In the genomic region with DNA sequence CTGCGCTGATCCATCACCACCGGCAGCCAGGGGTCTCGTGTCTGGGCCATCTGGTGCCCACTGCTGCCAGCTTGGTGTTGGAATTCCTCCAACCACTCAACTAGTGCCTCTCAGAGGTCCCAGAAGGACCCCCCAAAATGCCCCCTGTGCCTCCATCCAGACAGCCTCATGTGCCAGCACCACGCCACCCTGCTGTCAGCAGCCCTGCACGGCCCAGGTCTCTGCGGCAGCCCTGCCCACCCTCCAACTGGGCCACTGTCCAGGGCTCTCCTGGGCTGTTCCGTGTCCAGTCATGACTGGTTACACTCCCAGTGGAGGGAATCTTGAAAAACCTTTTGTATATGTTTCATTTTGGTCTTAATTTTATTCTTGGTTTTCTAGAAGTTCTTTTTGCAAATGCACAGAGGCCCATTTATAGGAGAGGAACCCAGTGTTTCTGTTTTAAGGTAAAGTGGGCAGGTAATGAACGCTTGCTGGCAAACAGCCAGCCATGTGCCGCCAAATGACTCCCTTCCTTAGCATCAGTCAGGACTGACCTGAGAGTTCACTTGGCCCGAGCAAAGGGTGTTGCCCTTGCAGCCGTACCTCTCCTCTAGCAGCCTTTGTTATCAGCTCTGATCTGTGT, we compare ENCODE assay signal across 16 cellular contexts. TPM values are rescaled to one million over a fixed set of nuclear protein-coding genes. Genes with fewer than 3 reads are reported as not detected.
DNase-seq lines count a peak whose midpoint lies in the region; ATAC-seq and TF ChIP-seq lines count a peak whose summit lies in the region.
"Had no signal": no experiment of that assay in that cellular context is flagged by ENCODE, and none has a peak within 500 bp of the region (broad histone marks: within the 10 kb centered on the region; RNA-seq: fewer than 3 reads in every experiment).

No MANE protein-coding gene starts in this region.

- H3K4me3 ChIP-seq in neuronal stem cell (ENCODE audit: low read length in 2 of 2), result no peak overlapping the region
- H3K4me3 ChIP-seq: BLaER1 treated with 17β-estradiol and CSF1 and Interleukin-3, amounts not matched to agents 10 nM and 100 nM; GM12878; SJSA1 had no signal

- in situ Hi-C loops in G401 (cut with HindIII; ENCODE audit: low sequenced_read_pairs), result no loop called here

- no peaks in the 10 kb centered on the region for H3K27me3 ChIP-seq in neuronal stem cell (ENCODE audit: control insufficient read depth in 3 of 3, insufficient read depth in 3 of 3, low read depth in 1 of 3, low read length in 3 of 3)
- H3K27me3 ChIP-seq: BLaER1 treated with 17β-estradiol and CSF1 and Interleukin-3, amounts not matched to agents 10 nM and 100 nM; SJSA1 had no signal

- H3K36me3 Mint-ChIP-seq in brain, result peaks cover 8% of the 10 kb centered on the region
- H3K36me3 Mint-ChIP-seq in activated T-helper 1 cell treated with anti-CD3 and anti-CD28 coated beads, Interleukin-12 subunit alpha, Interleukin-12 subunit beta, Interleukin-2, Interleukin-4 antibody, amounts not matched to agents 30 ng/mL and 10 ng/mL and 1 ng/mL, durations not matched to agents 14 hours and 24 hours and 36 hours (ENCODE audit: low read depth), result peaks cover 4% of the 10 kb centered on the region

- intact Hi-C loops in sciatic nerve (cut with DNase I), result no loop called here
- intact Hi-C loops in activated T-helper 1 cell treated with anti-CD3 and anti-CD28 coated beads, Interleukin-12 subunit alpha, Interleukin-12 subunit beta, Interleukin-2, Interleukin-4 antibody, amounts not matched to agents 30 ng/mL and 10 ng/mL and 1 ng/mL, durations not matched to agents 14 hours and 24 hours and 36 hours (cut with micrococcal nuclease), result no loop called here

- ATAC-seq in sciatic nerve (no peak), HG03108 (IDR thresholded peaks at IDR 0.05; ENCODE audit: unreplicated experiment) (no peak)
- ATAC-seq: GM12878, PC-3 had no signal

- no peak overlapping the region for H2BK15ac ChIP-seq in neuronal stem cell (ENCODE audit: low read length)

- DNase-seq in G401 (ENCODE audit: low spot score) (peak; percentile 66), NCI-H2171 (lab: John Stamatoyannopoulos, UW) (peak; percentile 67), neuronal stem cell (ENCODE audit: low spot score) (no peak), sciatic nerve (ENCODE audit: low spot score) (no peak)
- no peak for DNase-seq in activated T-helper 1 cell treated with anti-CD3 and anti-CD28 coated beads, Interleukin-12 subunit alpha, Interleukin-12 subunit beta, Interleukin-2, Interleukin-4 antibody, amounts not matched to agents 30 ng/mL and 10 ng/mL and 1 ng/mL, durations not matched to agents 14 hours and 24 hours and 36 hours (ENCODE audit: low spot score)
- DNase-seq: DMS153, H9, Kasumi-1, NCI-H1417 treated with DMSO at 0.1 percent for 48 hours, PC-3, SW 1271 had no signal

- no peaks in the 10 kb centered on the region for H3K9me3 ChIP-seq in neuronal stem cell (replicated peaks in 1 of 2; ENCODE audit: control insufficient read depth in 2 of 2, insufficient read depth in 1 of 2, low read depth in 1 of 2, low read length in 2 of 2)
- H3K9me3 ChIP-seq: SJSA1 had no signal

- peaks cover 3% of the 10 kb centered on the region for H3K79me1 ChIP-seq in neuronal stem cell (ENCODE audit: low read depth, low read length)

- H3K36me3 ChIP-seq in neuronal stem cell (replicated peaks in 1 of 2; ENCODE audit: control insufficient read depth in 2 of 2, insufficient read depth in 2 of 2, low read length in 2 of 2), result peaks cover 9 to 12% of the 10 kb centered on the region in 2 donors

- H3K27me3 Mint-ChIP-seq in brain, result no peaks in the 10 kb centered on the region
- no peaks in the 10 kb centered on the region for H3K27me3 Mint-ChIP-seq in activated T-helper 1 cell treated with anti-CD3 and anti-CD28 coated beads, Interleukin-12 subunit alpha, Interleukin-12 subunit beta, Interleukin-2, Interleukin-4 antibody, amounts not matched to agents 30 ng/mL and 10 ng/mL and 1 ng/mL, durations not matched to agents 14 hours and 24 hours and 36 hours (ENCODE audit: insufficient read depth)

- H3K14ac ChIP-seq in neuronal stem cell (ENCODE audit: low read length), result no peak overlapping the region

- no peak overlapping the region for H3K27ac ChIP-seq in neuronal stem cell (replicated peaks; ENCODE audit: low read length)
- H3K27ac ChIP-seq: BLaER1 treated with 17β-estradiol and CSF1 and Interleukin-3, amounts not matched to agents 10 nM and 100 nM; SJSA1 had no signal

- TF ChIP-seq CTCF in brain (conservative IDR thresholded peaks at IDR 0.05), result no peak

- H3K9ac ChIP-seq in neuronal stem cell (ENCODE audit: low read depth, low read length, poor library complexity), result peak overlapping the region; percentile 55
- H3K9ac ChIP-seq: BLaER1 treated with 17β-estradiol and CSF1 and Interleukin-3, amounts not matched to agents 10 nM and 100 nM had no signal

- no peak overlapping the region for H4K8ac ChIP-seq in neuronal stem cell (ENCODE audit: low read depth, low read length)

- no peak overlapping the region for H2BK5ac ChIP-seq in neuronal stem cell (ENCODE audit: low read length)

- no CpG with 5 or more reads among the region's 11 CpGs for WGBS in neuronal stem cell (ENCODE audit: extremely low coverage in 2 of 2, insufficient read length in 2 of 2, insufficient replicate concordance in 1 of 2), 2 donors

- H3K27ac Mint-ChIP-seq in brain, result peak overlapping the region; percentile 71 to 95 (median 83)
- H3K27ac Mint-ChIP-seq in activated T-helper 1 cell treated with anti-CD3 and anti-CD28 coated beads, Interleukin-12 subunit alpha, Interleukin-12 subunit beta, Interleukin-2, Interleukin-4 antibody, amounts not matched to agents 30 ng/mL and 10 ng/mL and 1 ng/mL, durations not matched to agents 14 hours and 24 hours and 36 hours, result no peak overlapping the region
- H3K27ac Mint-ChIP-seq: H9 had no signal

- H2BK12ac ChIP-seq in neuronal stem cell (ENCODE audit: low read length), result peak overlapping the region; percentile 31

- H4K91ac ChIP-seq in neuronal stem cell (ENCODE audit: low read depth, low read length, poor library complexity), result no peak overlapping the region

- peak overlapping the region; percentile 80 for H3K23ac ChIP-seq in neuronal stem cell (ENCODE audit: low read depth, low read length, poor library complexity)

- no peaks in the 10 kb centered on the region for H3K9me3 Mint-ChIP-seq in brain
- no peaks in the 10 kb centered on the region for H3K9me3 Mint-ChIP-seq in activated T-helper 1 cell treated with anti-CD3 and anti-CD28 coated beads, Interleukin-12 subunit alpha, Interleukin-12 subunit beta, Interleukin-2, Interleukin-4 antibody, amounts not matched to agents 30 ng/mL and 10 ng/mL and 1 ng/mL, durations not matched to agents 14 hours and 24 hours and 36 hours
- H3K9me3 Mint-ChIP-seq: H9 had no signal

- H3K4me1 ChIP-seq in neuronal stem cell (ENCODE audit: control insufficient read depth in 2 of 2, insufficient read depth in 1 of 2, low read depth in 1 of 2, low read length in 2 of 2), result no peaks in the 10 kb centered on the region
- H3K4me1 ChIP-seq: SJSA1 had no signal

- H3K18ac ChIP-seq in neuronal stem cell (ENCODE audit: low read length), result no peak overlapping the region

- peaks cover 63% of the 10 kb centered on the region for H3K4me1 Mint-ChIP-seq in brain
- no peaks in the 10 kb centered on the region for H3K4me1 Mint-ChIP-seq in activated T-helper 1 cell treated with anti-CD3 and anti-CD28 coated beads, Interleukin-12 subunit alpha, Interleukin-12 subunit beta, Interleukin-2, Interleukin-4 antibody, amounts not matched to agents 30 ng/mL and 10 ng/mL and 1 ng/mL, durations not matched to agents 14 hours and 24 hours and 36 hours (ENCODE audit: low read depth)
- H3K4me1 Mint-ChIP-seq: H9 had no signal

- H2AK5ac ChIP-seq in neuronal stem cell (ENCODE audit: low read depth, low read length), result no peak overlapping the region

- H3K4me2 ChIP-seq in neuronal stem cell (ENCODE audit: insufficient read depth, low read length, poor library complexity, severe bottlenecking), result no peak overlapping the region

- no peak overlapping the region for H2AFZ ChIP-seq in neuronal stem cell (ENCODE audit: low read length)

- no peak overlapping the region for H2BK120ac ChIP-seq in neuronal stem cell (ENCODE audit: low read depth, low read length)

- no peak overlapping the region for H3K4ac ChIP-seq in neuronal stem cell (ENCODE audit: low read length)

- H3K4me3 Mint-ChIP-seq in brain, result no peak overlapping the region
- no peak overlapping the region for H3K4me3 Mint-ChIP-seq in activated T-helper 1 cell treated with anti-CD3 and anti-CD28 coated beads, Interleukin-12 subunit alpha, Interleukin-12 subunit beta, Interleukin-2, Interleukin-4 antibody, amounts not matched to agents 30 ng/mL and 10 ng/mL and 1 ng/mL, durations not matched to agents 14 hours and 24 hours and 36 hours
- H3K4me3 Mint-ChIP-seq: H9 had no signal

RNA-seq across cellular contexts. Expression of gene GRIN2C, which starts 34.6 kb away (rescaled TPM):
- total RNA-seq in G401 (2014; rRNA removed; shearing (Covaris generic)), result 0.37 and 1.3 TPM in 2 replicates
- polyA plus RNA-seq in brain (ENCODE audit: insufficient read depth, low read depth, low replicate concordance), result 10.0 TPM
- 0.03 TPM for polyA plus RNA-seq in neuronal stem cell (2013, experiment 1 of 2)
- 0.03 TPM for polyA plus RNA-seq in neuronal stem cell (2013, experiment 2 of 2)
- 0.98 TPM for total RNA-seq in sciatic nerve
- total RNA-seq in activated T-helper 1 cell treated with anti-CD3 and anti-CD28 coated beads, Interleukin-12 subunit alpha, Interleukin-12 subunit beta, Interleukin-2, Interleukin-4 antibody, amounts not matched to agents 30 ng/mL and 10 ng/mL and 1 ng/mL, durations not matched to agents 14 hours and 24 hours and 36 hours, result 0.02 and 0.34 TPM in 2 replicates
- total RNA-seq: SJSA1 had no signal

RNA-seq across cellular contexts. Expression of gene FDXR, which starts 47.7 kb away (rescaled TPM):
- total RNA-seq in G401 (2014; rRNA removed; shearing (Covaris generic)), result 120 and 154 TPM in 2 replicates
- polyA plus RNA-seq in brain (ENCODE audit: insufficient read depth, low read depth, low replicate concordance), result 16.7 TPM
- polyA plus RNA-seq in neuronal stem cell (2013, experiment 1 of 2), result 13.2 TPM
- polyA plus RNA-seq in neuronal stem cell (2013, experiment 2 of 2), result 12.0 TPM
- total RNA-seq in sciatic nerve, result 6.3 TPM
- 20.1 and 21.5 TPM in 2 replicates for total RNA-seq in activated T-helper 1 cell treated with anti-CD3 and anti-CD28 coated beads, Interleukin-12 subunit alpha, Interleukin-12 subunit beta, Interleukin-2, Interleukin-4 antibody, amounts not matched to agents 30 ng/mL and 10 ng/mL and 1 ng/mL, durations not matched to agents 14 hours and 24 hours and 36 hours

RNA-seq across cellular contexts. Expression of gene NAT9, which starts 49.0 kb away (rescaled TPM):
- 31.0 and 32.7 TPM in 2 replicates for total RNA-seq in G401 (2014; rRNA removed; shearing (Covaris generic))
- 24.8 TPM for polyA plus RNA-seq in brain (ENCODE audit: insufficient read depth, low read depth, low replicate concordance)
- 38.7 TPM for polyA plus RNA-seq in neuronal stem cell (2013, experiment 1 of 2)
- 39.5 TPM for polyA plus RNA-seq in neuronal stem cell (2013, experiment 2 of 2)
- total RNA-seq in sciatic nerve, result 50.3 TPM
- 69.0 and 70.8 TPM in 2 replicates for total RNA-seq in activated T-helper 1 cell treated with anti-CD3 and anti-CD28 coated beads, Interleukin-12 subunit alpha, Interleukin-12 subunit beta, Interleukin-2, Interleukin-4 antibody, amounts not matched to agents 30 ng/mL and 10 ng/mL and 1 ng/mL, durations not matched to agents 14 hours and 24 hours and 36 hours

Comparison
In these comparisons a context has a peak if more than half of its experiments do, and no peak if none do; other contexts are left out.
1. DNase-seq: peak in G401 (single experiment) and NCI-H2171 (single experiment); none in neuronal stem cell (single experiment), sciatic nerve (single experiment) and activated T-helper 1 cell treated with anti-CD3 and anti-CD28 coated beads, Interleukin-12 subunit alpha, Interleukin-12 subunit beta, Interleukin-2, Interleukin-4 antibody, amounts not matched to agents 30 ng/mL and 10 ng/mL and 1 ng/mL, durations not matched to agents 14 hours and 24 hours and 36 hours (single experiment).